In genomic region chr1:17010601-17011438, GRCh38 we compare ENCODE assay signal across 8 cellular contexts. TPM values are rescaled to one million over a fixed set of nuclear protein-coding genes. Genes with fewer than 3 reads are reported as not detected.
DNase-seq lines count a peak whose midpoint lies in the region; ATAC-seq and TF ChIP-seq lines count a peak whose summit lies in the region.

No MANE protein-coding gene starts in this region.

- peak overlapping the region; percentile 70 for H3K4me3 ChIP-seq in BJ (ENCODE audit: low read depth, low read length)
- peak overlapping the region; percentile 68 to 71 for H3K4me3 ChIP-seq in Panc1 (ENCODE audit: low read depth in 2 of 2, low read length in 2 of 2)
- H3K4me3 ChIP-seq in mammary epithelial cell (replicated peaks in 1 of 3; ENCODE audit: insufficient read depth in 1 of 3, low read depth in 2 of 3, low read length in 3 of 3), result peak overlapping the region; percentile 61 to 82 (median 81)
- H3K4me3 ChIP-seq in kidney epithelial cell (ENCODE audit: low read depth, low read length), result peak overlapping the region; percentile 76

- POLR2A ChIA-PET in BJ (lab: Charles Lee) (interaction anchor here (1.0 kb wide), 1 partner anchor 59 kb away, joined by 3 read pairs; no protein-coding TSS in a partner anchor), Panc1 (lab: Charles Lee) (no interaction called here)

- ATAC-seq in GM21381 (IDR thresholded peaks at IDR 0.05; ENCODE audit: unreplicated experiment), result peak; percentile 11
- ATAC-seq in Panc1, result peak; percentile 3; the same call in 1 of the 2 replicates
- no peak for ATAC-seq in stimulated activated naive CD8-positive, alpha-beta T cell treated with anti-CD3 and anti-CD28 coated beads, Interleukin-15, Interleukin-2, amounts not matched to agents 100 U/mL and 50 U/mL, for 24 hours
- no peak for ATAC-seq in GM21515 (IDR thresholded peaks at IDR 0.05; ENCODE audit: unreplicated experiment)

- H3K9me3 ChIP-seq in Panc1 (ENCODE audit: control insufficient read depth, insufficient read depth, low read depth, low read length) (no peaks in the 10 kb centered on the region), mammary epithelial cell (replicated peaks; ENCODE audit: insufficient read depth, low read length) (no peaks in the 10 kb centered on the region)

- H3K4me1 ChIP-seq in Panc1 (ENCODE audit: control insufficient read depth, insufficient read depth, low read length), result peaks cover 25% of the 10 kb centered on the region
- peaks cover 36% of the 10 kb centered on the region for H3K4me1 ChIP-seq in mammary epithelial cell (ENCODE audit: insufficient read depth, low read length)

- dilution Hi-C loops in mammary epithelial cell (cut with HindIII; ENCODE audit: low sequenced_read_pairs), result loop anchor here (5.0 to 10.0 kb wide), 3 partner anchors 74 to 104 kb away; no protein-coding TSS in a partner anchor

- H3K36me3 ChIP-seq in BJ (ENCODE audit: control insufficient read depth, insufficient read depth, low read length) (no peaks in the 10 kb centered on the region), Panc1 (ENCODE audit: control insufficient read depth, insufficient read depth, low read length) (no peaks in the 10 kb centered on the region), mammary epithelial cell (ENCODE audit: insufficient read depth, low read length) (no peaks in the 10 kb centered on the region), kidney epithelial cell (ENCODE audit: control insufficient read depth, insufficient read depth, low read length) (no peaks in the 10 kb centered on the region)

- BruUV-seq in Panc1 (replicated peaks; lab: Mats Ljungman, UMichigan), result no TSS peak
- no TSS peak for BruUV-seq in mammary epithelial cell (replicated peaks; lab: Mats Ljungman, UMichigan)

- CTCF ChIA-PET in BJ (lab: Yijun Ruan, JAX), result interaction anchor here (0.7 to 1.9 kb wide), 6 partner anchors 9 to 59 kb away, joined by 3 to 10 read pairs (median 4); no protein-coding TSS in a partner anchor
- CTCF ChIA-PET in Panc1 (lab: Charles Lee), result interaction anchor here (0.6 kb wide), 1 partner anchor 308 kb away, joined by 5 read pairs; no protein-coding TSS in a partner anchor
- CTCF ChIA-PET in mammary epithelial cell (lab: Charles Lee; ENCODE audit: low non-redundant PET), result no interaction called here

- H3K9ac ChIP-seq in mammary epithelial cell (ENCODE audit: insufficient read depth, low read length), result peak overlapping the region; percentile 5

- no peaks in the 10 kb centered on the region for H3K27me3 ChIP-seq in BJ (ENCODE audit: control insufficient read depth, insufficient read depth, low read length)
- no peaks in the 10 kb centered on the region for H3K27me3 ChIP-seq in Panc1 (ENCODE audit: control insufficient read depth, insufficient read depth, low read length)
- H3K27me3 ChIP-seq in mammary epithelial cell (ENCODE audit: insufficient read depth, low read length), result no peaks in the 10 kb centered on the region
- no peaks in the 10 kb centered on the region for H3K27me3 ChIP-seq in kidney epithelial cell (ENCODE audit: control insufficient read depth, insufficient read depth, low read length)

- DNase-seq in BJ (ENCODE audit: low read depth) (no peak), Panc1 (ENCODE audit: low read depth, low spot score) (no peak), mammary epithelial cell (peak; percentile 34), kidney epithelial cell (ENCODE audit: low read depth) (no peak), ecto neural progenitor cell (ENCODE audit: low spot score) (no peak)
- peak; percentile 24 for DNase-seq in stimulated activated naive CD8-positive, alpha-beta T cell treated with anti-CD3 and anti-CD28 coated beads, Interleukin-15, Interleukin-2, amounts not matched to agents 100 U/mL and 50 U/mL, for 24 hours

- 3% methylated on average over 15 of the region's 27 CpGs for WGBS in mammary epithelial cell (ENCODE audit: low coverage, missing lambda C conversion rate)

- H3K79me2 ChIP-seq in mammary epithelial cell (ENCODE audit: insufficient read depth, low read length), result peaks cover 38% of the 10 kb centered on the region

- no peaks in the 10 kb centered on the region for H4K20me1 ChIP-seq in mammary epithelial cell (ENCODE audit: insufficient read depth, low read length)

- peak overlapping the region; percentile 40 for H3K27ac ChIP-seq in Panc1 (ENCODE audit: low read length)
- H3K27ac ChIP-seq in mammary epithelial cell (ENCODE audit: insufficient read depth, low read depth, low read length), result no peak overlapping the region

- peak overlapping the region; percentile 81 for H2AFZ ChIP-seq in mammary epithelial cell (ENCODE audit: low read depth, low read length)

- TF ChIP-seq CTCF in BJ (IDR thresholded peaks at IDR 0.05; ENCODE audit: insufficient read depth, low read depth, low read length), result no peak
- no peak for TF ChIP-seq CTCF in Panc1 (IDR thresholded peaks at IDR 0.05)
- no peak for TF ChIP-seq CTCF in mammary epithelial cell (conservative IDR thresholded peaks at IDR 0.05 in 1 of 2, IDR thresholded peaks at IDR 0.05 in 1 of 2; ENCODE audit: extremely low read depth in 1 of 2, insufficient read depth in 1 of 2, low read depth in 1 of 2, low read length in 2 of 2)
- TF ChIP-seq CTCF in kidney epithelial cell (IDR thresholded peaks at IDR 0.05; ENCODE audit: insufficient read depth, low read length, poor library complexity, severe bottlenecking), result no peak

- intact Hi-C loops in Panc1 (cut with micrococcal nuclease; ENCODE audit: unreplicated experiment) (no loop called here), mammary epithelial cell (cut with micrococcal nuclease) (loop anchor here (2.0 to 10.0 kb wide), 2 partner anchors 26 to 46 kb away; no protein-coding TSS in a partner anchor)

- in situ Hi-C loops in Panc1 (cut with HindIII; ENCODE audit: low pct_unique_long_range_greater_than_20kb, low sequenced_read_pairs) (no loop called here), mammary epithelial cell (cut with MboI; ENCODE audit: low sequenced_read_pairs in 2 of 2) (no loop called here)

- H3K4me2 ChIP-seq in mammary epithelial cell (ENCODE audit: insufficient read depth, low read depth, low read length), result peak overlapping the region; percentile 86

RNA-seq across cellular contexts. Expression of gene ATP13A2, which starts 0.9 kb away (rescaled TPM):
- polyA plus RNA-seq in BJ (2011; rRNA removed) (9.2 and 25.5 TPM in 2 replicates), mammary epithelial cell (80.2 TPM)
- 27.7 and 30.5 TPM in 2 replicates for polyA minus RNA-seq in BJ (2011; rRNA and poly(A)+ RNA removed)
- total RNA-seq in Panc1 (2021; ENCODE audit: unreplicated experiment) (49.9 TPM), mammary epithelial cell (100 to 1,000 TPM in 1 of 2 donors, 10 to 100 TPM in 1; 97.1 to 180 TPM), kidney epithelial cell (74.1 and 107 TPM in 2 replicates)
- polyA plus RNA-seq in Panc1 (2012; ENCODE audit: insufficient read length), result 107 TPM
- 162 TPM for polyA minus RNA-seq in mammary epithelial cell

RNA-seq across cellular contexts. Expression of gene MFAP2, which starts 30.4 kb away (rescaled TPM):
- 69.7 and 115 TPM in 2 replicates for polyA plus RNA-seq in BJ (2011; rRNA removed)
- polyA minus RNA-seq in BJ (2011; rRNA and poly(A)+ RNA removed), result 93.3 and 172 TPM in 2 replicates
- total RNA-seq in Panc1 (2021; ENCODE audit: unreplicated experiment), result 12.9 TPM
- polyA plus RNA-seq in Panc1 (2012; ENCODE audit: insufficient read length), result 42.8 TPM
- total RNA-seq in mammary epithelial cell, result 10 to 100 TPM in 1 of 2 donors, 1 to 10 TPM in 1; 4.4 to 12.8 TPM
- 3.6 TPM for polyA plus RNA-seq in mammary epithelial cell
- polyA minus RNA-seq in mammary epithelial cell, result not detected
- 58.2 and 64.0 TPM in 2 replicates for total RNA-seq in kidney epithelial cell

RNA-seq across cellular contexts. Expression of gene SDHB, which starts 43.0 kb away (rescaled TPM):
- polyA plus RNA-seq in BJ (2011; rRNA removed) (115 and 199 TPM in 2 replicates), mammary epithelial cell (154 TPM)
- 40.8 and 55.9 TPM in 2 replicates for polyA minus RNA-seq in BJ (2011; rRNA and poly(A)+ RNA removed)
- total RNA-seq in Panc1 (2021; ENCODE audit: unreplicated experiment) (212 TPM), mammary epithelial cell (100 to 1,000 TPM in 1 of 2 donors, 10 to 100 TPM in 1; 73.5 to 106 TPM), kidney epithelial cell (109 and 122 TPM in 2 replicates)
- 188 TPM for polyA plus RNA-seq in Panc1 (2012; ENCODE audit: insufficient read length)
- 337 TPM for polyA minus RNA-seq in mammary epithelial cell

Comparison
In these comparisons a context has a peak if more than half of its experiments do, and no peak if none do; other contexts are left out.
1. DNase-seq: peak in mammary epithelial cell (single experiment) and stimulated activated naive CD8-positive, alpha-beta T cell treated with anti-CD3 and anti-CD28 coated beads, Interleukin-15, Interleukin-2, amounts not matched to agents 100 U/mL and 50 U/mL, for 24 hours (single experiment); none in BJ (single experiment), Panc1 (single experiment), kidney epithelial cell (single experiment) and ecto neural progenitor cell (single experiment).
2. ATAC-seq: peak in GM21381 (single experiment) and Panc1 (single experiment); none in stimulated activated naive CD8-positive, alpha-beta T cell treated with anti-CD3 and anti-CD28 coated beads, Interleukin-15, Interleukin-2, amounts not matched to agents 100 U/mL and 50 U/mL, for 24 hours (single experiment) and GM21515 (single experiment).
3. Peak in every context shown above with its lines, with median percentiles within 50 percentile points of each other: H3K4me3 ChIP-seq.